8 cellular contexts compared by ENCODE assay signal in the genomic region with DNA sequence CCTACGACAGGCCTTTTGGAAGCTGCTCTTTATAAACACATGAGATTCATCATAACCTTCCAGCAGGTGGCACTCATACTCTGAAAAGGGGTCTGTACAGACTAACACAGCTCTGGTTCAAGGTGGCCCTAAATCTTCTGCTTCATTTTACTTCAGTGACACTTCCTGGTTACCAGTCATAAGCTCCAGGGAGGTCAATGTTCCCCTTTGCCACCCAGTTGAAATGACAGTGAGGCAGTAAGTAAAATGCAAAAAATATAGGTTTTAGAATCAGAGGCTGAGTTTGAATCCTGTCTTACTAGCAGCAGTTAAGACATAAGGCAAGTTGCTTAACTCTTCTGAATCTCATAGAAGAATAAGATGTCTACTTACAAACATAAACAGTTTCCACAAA.
DNase-seq lines count a peak whose midpoint lies in the region; ATAC-seq and TF ChIP-seq lines count a peak whose summit lies in the region.

No MANE protein-coding gene starts in this region.

- peaks cover 13% of the 10 kb centered on the region for H3K4me1 Mint-ChIP-seq in brain

- peak; percentile 84 for DNase-seq in A172 (ENCODE audit: low spot score)
- DNase-seq in NCI-H1436 treated with DMSO at 0.1 percent for 48 hours (lab: John Stamatoyannopoulos, UW) = peak; percentile 73
- peak; percentile 55 for DNase-seq in T follicular helper cell (ENCODE audit: low read depth)
- DNase-seq in iPS-NIHi7 (ENCODE audit: extremely low spot score) = peak; percentile 69
- DNase-seq in stimulated activated CD4-positive, alpha-beta T cell treated with anti-CD3 and anti-CD28 coated beads, Interleukin-12 subunit alpha, Interleukin-12 subunit beta, amount 100 ng/mL, for 48 hours (ENCODE audit: low read depth in 2 of 3, low spot score in 1 of 3) = peak; percentile 8 to 78 (median 42)

- TF ChIP-seq CTCF in brain (conservative IDR thresholded peaks at IDR 0.05) = peak; percentile 85 to 88

- H3K4me3 Mint-ChIP-seq in brain = no peak overlapping the region

- ATAC-seq in GM18498 (IDR thresholded peaks at IDR 0.05; ENCODE audit: unreplicated experiment) = peak; percentile 98
- peak; percentile 98 for ATAC-seq in HG02884 (IDR thresholded peaks at IDR 0.05; ENCODE audit: unreplicated experiment)

- H3K36me3 Mint-ChIP-seq in brain = peaks cover 4% of the 10 kb centered on the region

- H3K27ac Mint-ChIP-seq in brain = peak overlapping the region in 3 of 5 experiments; percentile 38 to 82 (median 62)

- no peaks in the 10 kb centered on the region for H3K27me3 Mint-ChIP-seq in brain

- no peaks in the 10 kb centered on the region for H3K9me3 Mint-ChIP-seq in brain

Comparison
In these comparisons a context has a peak if more than half of its experiments do, and no peak if none do; other contexts are left out.
1. Peak in every context shown above with its lines: DNase-seq and ATAC-seq.